ENCODE assay signal across 19 cellular contexts in the genomic region with DNA sequence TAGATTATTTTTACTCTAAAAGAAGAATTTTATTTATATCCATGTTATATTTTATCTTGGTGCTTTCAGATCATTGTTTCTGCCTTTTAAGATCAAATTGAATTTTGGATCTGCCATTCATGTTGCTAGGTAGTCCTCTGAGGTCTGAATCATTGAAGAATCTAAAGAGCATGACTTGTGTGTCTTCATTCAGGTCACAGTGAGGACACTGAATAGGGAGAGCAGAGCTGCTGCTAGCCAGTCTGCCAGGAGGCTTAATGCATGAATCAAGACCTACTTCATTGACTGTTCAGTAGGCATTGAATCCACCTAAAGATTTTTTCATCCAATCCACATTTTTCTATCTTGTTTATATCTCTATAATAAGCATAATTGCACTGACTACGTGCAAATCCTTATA.
A peak's percentile ranks its signal among the peaks of the same experiment; 100 is the strongest.
DNase-seq lines count a peak whose midpoint lies in the region; ATAC-seq and TF ChIP-seq lines count a peak whose summit lies in the region.
"Had no signal": no experiment of that assay in that cellular context is flagged by ENCODE, and none has a peak within 500 bp of the region (broad histone marks: within the 10 kb centered on the region; RNA-seq: fewer than 3 reads in every experiment).

No MANE protein-coding gene starts in this region.

- H3K27ac ChIP-seq in mammary epithelial cell (ENCODE audit: insufficient read depth, low read depth, low read length) (peak overlapping the region; percentile 60), breast epithelium (no peak overlapping the region)
- H3K27ac ChIP-seq: BLaER1 treated with 17β-estradiol and CSF1 and Interleukin-3, amounts not matched to agents 10 nM and 100 nM had no signal

- no peaks in the 10 kb centered on the region for H3K36me3 Mint-ChIP-seq in Calu3 (ENCODE audit: insufficient read depth, unreplicated experiment)
- H3K36me3 Mint-ChIP-seq: CD8-positive, alpha-beta T cell had no signal

- no peak for TF ChIP-seq CTCF in mammary epithelial cell (conservative IDR thresholded peaks at IDR 0.05 in 1 of 2, IDR thresholded peaks at IDR 0.05 in 1 of 2; ENCODE audit: extremely low read depth in 1 of 2, insufficient read depth in 1 of 2, low read depth in 1 of 2, low read length in 2 of 2)
- no peak for TF ChIP-seq CTCF in breast epithelium (IDR thresholded peaks at IDR 0.05)
- TF ChIP-seq CTCF in Calu3 (IDR thresholded peaks at IDR 0.05; ENCODE audit: unreplicated experiment), result no peak

- H2AFZ ChIP-seq in mammary epithelial cell (ENCODE audit: low read depth, low read length), result no peak overlapping the region

- dilution Hi-C loops in mammary epithelial cell (cut with HindIII; ENCODE audit: low sequenced_read_pairs), result no loop called here

- H3K9ac ChIP-seq in mammary epithelial cell (ENCODE audit: insufficient read depth, low read length), result no peak overlapping the region
- H3K9ac ChIP-seq: BLaER1 treated with 17β-estradiol and CSF1 and Interleukin-3, amounts not matched to agents 10 nM and 100 nM had no signal

- CTCF ChIA-PET in mammary epithelial cell (lab: Charles Lee; ENCODE audit: low non-redundant PET), result interaction anchor here (0.7 kb wide), 1 partner anchor 85 kb away, joined by 4 read pairs; no protein-coding TSS in a partner anchor
- CTCF ChIA-PET in Calu3 (lab: Charles Lee), result interaction anchor here (0.6 to 2.2 kb wide), 3 partner anchors 10 to 91 kb away, joined by 3 to 7 read pairs (median 4); no protein-coding TSS in a partner anchor

- no peak overlapping the region for H3K27ac Mint-ChIP-seq in Calu3 (ENCODE audit: unreplicated experiment)
- H3K27ac Mint-ChIP-seq: B cell; CD8-positive, alpha-beta T cell had no signal

- no peak overlapping the region for H3K4me2 ChIP-seq in mammary epithelial cell (ENCODE audit: insufficient read depth, low read depth, low read length)
- H3K4me2 ChIP-seq: BLaER1 treated with 17β-estradiol and CSF1 and Interleukin-3, amounts not matched to agents 10 nM and 100 nM had no signal

- BruUV-seq in mammary epithelial cell (replicated peaks; lab: Mats Ljungman, UMichigan) (no TSS peak), Calu3 (replicated peaks; lab: Mats Ljungman, UMichigan) (no TSS peak)

- in situ Hi-C loops in mammary epithelial cell (cut with MboI; ENCODE audit: low sequenced_read_pairs in 2 of 2), result no loop called here

- H3K36me3 ChIP-seq in mammary epithelial cell (ENCODE audit: insufficient read depth, low read length), result no peaks in the 10 kb centered on the region
- H3K36me3 ChIP-seq in breast epithelium, result no peaks in the 10 kb centered on the region
- H3K36me3 ChIP-seq: BLaER1 treated with 17β-estradiol and CSF1 and Interleukin-3, amounts not matched to agents 10 nM and 100 nM had no signal

- no peak for TF ChIP-seq POLR2A in breast epithelium (IDR thresholded peaks at IDR 0.05)

- no peak for ATAC-seq in HG03439 (IDR thresholded peaks at IDR 0.05; ENCODE audit: unreplicated experiment)
- ATAC-seq: CD8-positive, alpha-beta T cell; GM12878; HepG2 had no signal

- H3K4me1 Mint-ChIP-seq in Calu3 (ENCODE audit: low read depth, unreplicated experiment), result peaks cover 63% of the 10 kb centered on the region
- H3K4me1 Mint-ChIP-seq: B cell had no signal

- H3K27me3 ChIP-seq in mammary epithelial cell (ENCODE audit: insufficient read depth, low read length) (no peaks in the 10 kb centered on the region), breast epithelium (no peaks in the 10 kb centered on the region)
- H3K27me3 ChIP-seq: BLaER1 treated with 17β-estradiol and CSF1 and Interleukin-3, amounts not matched to agents 10 nM and 100 nM had no signal

- H3K9me3 ChIP-seq in mammary epithelial cell (replicated peaks; ENCODE audit: insufficient read depth, low read length) (no peaks in the 10 kb centered on the region), breast epithelium (no peaks in the 10 kb centered on the region)
- H3K9me3 ChIP-seq: BLaER1 treated with 17β-estradiol and CSF1 and Interleukin-3, amounts not matched to agents 10 nM and 100 nM had no signal

- H3K9me3 Mint-ChIP-seq in Calu3 (ENCODE audit: low read depth, unreplicated experiment), result no peaks in the 10 kb centered on the region

- H3K79me2 ChIP-seq in mammary epithelial cell (ENCODE audit: insufficient read depth, low read length), result no peaks in the 10 kb centered on the region

- 95% methylated on average over 1 of the region's 1 CpG for WGBS in mammary epithelial cell (ENCODE audit: low coverage, missing lambda C conversion rate)

- peaks cover 50% of the 10 kb centered on the region for H3K4me1 ChIP-seq in mammary epithelial cell (ENCODE audit: insufficient read depth, low read length)
- no peaks in the 10 kb centered on the region for H3K4me1 ChIP-seq in breast epithelium

- intact Hi-C loops in mammary epithelial cell (cut with micrococcal nuclease) (loop anchor here (10.0 kb wide), 1 partner anchor 198 kb away; no protein-coding TSS in a partner anchor), breast epithelium (cut with DNase I; ENCODE audit: low total_unique reads) (no loop called here), Calu3 (cut with micrococcal nuclease; ENCODE audit: unreplicated experiment) (no loop called here)

- DNase-seq in mammary epithelial cell, result no peak
- DNase-seq in breast epithelium (ENCODE audit: low spot score in 2 of 2), result no peak
- DNase-seq in kidney tubule cell (ENCODE audit: low spot score), result peak; percentile 57
- DNase-seq in renal cortical epithelial cell (ENCODE audit: low read depth), result peak; percentile 15
- no peak for DNase-seq in retina
- DNase-seq in Calu3, result no peak
- DNase-seq: 8988T; CD8-positive, alpha-beta T cell; DMS 273 treated with DMSO at 0.1 percent for 48 hours; DMS53; DND-41; EL; GOT3; H7 had no signal

- no peaks in the 10 kb centered on the region for H4K20me1 ChIP-seq in mammary epithelial cell (ENCODE audit: insufficient read depth, low read length)
- H4K20me1 ChIP-seq: BLaER1 treated with 17β-estradiol and CSF1 and Interleukin-3, amounts not matched to agents 10 nM and 100 nM had no signal

- H3K4me3 ChIP-seq in mammary epithelial cell (replicated peaks in 1 of 3; ENCODE audit: insufficient read depth in 1 of 3, low read depth in 2 of 3, low read length in 3 of 3), result no peak overlapping the region
- no peak overlapping the region for H3K4me3 ChIP-seq in breast epithelium
- H3K4me3 ChIP-seq: BLaER1 treated with 17β-estradiol and CSF1 and Interleukin-3, amounts not matched to agents 10 nM and 100 nM; GM12878 had no signal

- no peak overlapping the region for H3K4me3 Mint-ChIP-seq in Calu3 (ENCODE audit: low read depth, unreplicated experiment)
- H3K4me3 Mint-ChIP-seq: B cell; CD8-positive, alpha-beta T cell had no signal

- H3K27me3 Mint-ChIP-seq in Calu3 (ENCODE audit: unreplicated experiment), result no peaks in the 10 kb centered on the region
- H3K27me3 Mint-ChIP-seq: B cell had no signal

Comparison
In these comparisons a context has a peak if more than half of its experiments do, and no peak if none do; other contexts are left out.
1. DNase-seq: peak in kidney tubule cell (single experiment) and renal cortical epithelial cell (single experiment); none in mammary epithelial cell (single experiment), breast epithelium (0 of 2), retina (single experiment) and Calu3 (single experiment).